18 cellular contexts compared by ENCODE assay signal in genomic region chr4:185710487-185710995, GRCh38.
DNase-seq lines count a peak whose midpoint lies in the region; ATAC-seq and TF ChIP-seq lines count a peak whose summit lies in the region.
"Had no signal": no experiment of that assay in that cellular context is flagged by ENCODE, and none has a peak within 500 bp of the region (broad histone marks: within the 10 kb centered on the region; RNA-seq: fewer than 3 reads in every experiment).

No MANE protein-coding gene starts in this region.

- DNase-seq in Right ventricle myocardium inferior (ENCODE audit: missing footprints) (peak; percentile 66), cardiac septum (ENCODE audit: low spot score) (no peak), cardiac muscle cell (ENCODE audit: low read depth in 1 of 2, low spot score in 1 of 2) (no peak), neural crest cell (ENCODE audit: low read depth, low spot score) (no peak), NCI-H82 treated with DMSO at 0.1 percent for 48 hours (lab: John Stamatoyannopoulos, UW; ENCODE audit: unreplicated experiment) (no peak)
- DNase-seq: activated CD8-positive, alpha-beta T cell treated with anti-CD3 and anti-CD28 coated beads for 36 hours; DND-41; NCI-H1092; NCI-H345; spleen; stimulated activated naive CD4-positive, alpha-beta T cell treated with Interleukin-2 at 50 U/mL for 16 hours had no signal

- H3K9me3 ChIP-seq in cardiac muscle cell (ENCODE audit: low read depth), result no peaks in the 10 kb centered on the region

- no peak for ATAC-seq in Right ventricle myocardium inferior
- ATAC-seq in HG02938 (IDR thresholded peaks at IDR 0.05; ENCODE audit: unreplicated experiment), result no peak
- no peak for ATAC-seq in HG03045 (IDR thresholded peaks at IDR 0.05; ENCODE audit: unreplicated experiment)
- ATAC-seq in GM19467 (IDR thresholded peaks at IDR 0.05; ENCODE audit: unreplicated experiment), result no peak
- ATAC-seq: activated CD8-positive, alpha-beta T cell treated with anti-CD3 and anti-CD28 coated beads for 36 hours had no signal

- peak overlapping the region; percentile 58 for H3K27ac ChIP-seq in cardiac muscle cell
- H3K27ac ChIP-seq: 22Rv1, C4-2B, neural progenitor cell, SK-N-MC, spleen had no signal

- no peaks in the 10 kb centered on the region for H3K27me3 ChIP-seq in cardiac muscle cell
- H3K27me3 ChIP-seq: neural progenitor cell, spleen had no signal

- peak overlapping the region; percentile 83 for H3K27ac Mint-ChIP-seq in neural crest cell (ENCODE audit: unreplicated experiment)
- H3K27ac Mint-ChIP-seq: activated CD8-positive, alpha-beta T cell treated with anti-CD3 and anti-CD28 coated beads for 36 hours; neural progenitor cell had no signal

- H3K4me1 ChIP-seq in cardiac muscle cell (ENCODE audit: low read depth), result peaks cover 14% of the 10 kb centered on the region
- H3K4me1 ChIP-seq: neural progenitor cell had no signal

- H3K4me3 ChIP-seq in cardiac muscle cell, result no peak overlapping the region
- H3K4me3 ChIP-seq: neural progenitor cell, SK-N-MC, spleen had no signal

- TF ChIP-seq CTCF in cardiac muscle cell (IDR thresholded peaks at IDR 0.05; ENCODE audit: low read depth, low read length) (no peak), neural crest cell (conservative IDR thresholded peaks at IDR 0.05) (no peak)

- H3K4me3 Mint-ChIP-seq in neural crest cell, result no peak overlapping the region
- H3K4me3 Mint-ChIP-seq: activated CD8-positive, alpha-beta T cell treated with anti-CD3 and anti-CD28 coated beads for 36 hours; neural progenitor cell had no signal

- intact Hi-C loops in Right ventricle myocardium inferior (cut with DNase I), result no loop called here
- intact Hi-C loops in cardiac septum (cut with DNase I), result no loop called here

- peaks cover 10% of the 10 kb centered on the region for H3K9me3 Mint-ChIP-seq in neural crest cell

- H3K36me3 ChIP-seq in cardiac muscle cell, result peaks cover 8% of the 10 kb centered on the region
- H3K36me3 ChIP-seq: neural progenitor cell, spleen had no signal

- no peaks in the 10 kb centered on the region for H3K27me3 Mint-ChIP-seq in neural crest cell (ENCODE audit: low read depth)

- H3K4me1 Mint-ChIP-seq in neural crest cell, result peaks cover 25% of the 10 kb centered on the region

- peaks cover 3% of the 10 kb centered on the region for H3K36me3 Mint-ChIP-seq in neural crest cell (ENCODE audit: low read depth)
